22 cellular contexts compared by ENCODE assay signal in genomic region chr1:229487181-229487580, GRCh38. TPM values are rescaled to one million over a fixed set of nuclear protein-coding genes. Genes with fewer than 3 reads are reported as not detected.
DNase-seq lines count a peak whose midpoint lies in the region; ATAC-seq, FAIRE-seq and TF ChIP-seq lines count a peak whose summit lies in the region.
"Had no signal": no experiment of that assay in that cellular context is flagged by ENCODE, and none has a peak within 500 bp of the region (broad histone marks: within the 10 kb centered on the region; RNA-seq: fewer than 3 reads in every experiment).

No MANE protein-coding gene starts in this region.

- H4K20me1 ChIP-seq in K562 (replicated peaks; ENCODE audit: control insufficient read depth, insufficient read depth, low read length): no peaks in the 10 kb centered on the region; the same call in 1 of the 2 replicates

- no peak for DNase-seq in activated CD8-positive, alpha-beta T cell treated with anti-CD3 and anti-CD28 coated beads, Interleukin-2, amount 10 ng/mL, durations not matched to agents 7 days and 5 days
- no peak for DNase-seq in activated CD8-positive, alpha-beta T cell treated with anti-CD3 and anti-CD28 coated beads for 36 hours
- no peak for DNase-seq in K562 (ENCODE audit: extremely low read depth in 1 of 4, low spot score in 3 of 4)
- DNase-seq in activated naive CD4-positive, alpha-beta T cell treated with anti-CD3 and anti-CD28 coated beads, Interleukin-2, amount 50 U/mL, for 16 hours: no peak
- DNase-seq: AML-193; Calu3; CD4-positive, alpha-beta memory T cell; DMS79 treated with DMSO at 0.1 percent for 48 hours; GF-D8; GM23248; IMR-90 had no signal

- H3K4me3 ChIP-seq in HEK293 (ENCODE audit: low read depth, low read length) (no peak overlapping the region), K562 (no peak overlapping the region)
- H3K4me3 ChIP-seq: A549, GM23248, HAP-1 had no signal

- H3K27me3 ChIP-seq in K562 (ENCODE audit: control insufficient read depth in 2 of 2, insufficient read depth in 2 of 2, low read length in 2 of 2): no peaks in the 10 kb centered on the region

- POLR2A ChIA-PET in activated CD8-positive, alpha-beta T cell treated with anti-CD3 and anti-CD28 coated beads, Interleukin-2, amount 10 ng/mL, durations not matched to agents 7 days and 5 days (lab: Charles Lee): no interaction called here
- POLR2A ChIA-PET in activated CD8-positive, alpha-beta T cell treated with anti-CD3 and anti-CD28 coated beads for 36 hours (lab: Charles Lee): interaction anchor here (0.6 kb wide), 1 partner anchor 9 kb away, joined by 3 read pairs; no protein-coding TSS in a partner anchor
- POLR2A ChIA-PET in HEK293 (lab: Yijun Ruan, JAX): interaction anchor here (1.1 kb wide), 1 partner anchor 19 kb away, joined by 3 read pairs; no protein-coding TSS in a partner anchor
- POLR2A ChIA-PET in K562 (lab: Yijun Ruan, JAX): interaction anchor here (0.7 to 1.5 kb wide), 5 partner anchors 10 to 28 kb away, joined by 3 to 6 read pairs (median 3); partner anchors contain the start of gene NUP133

- in situ Hi-C loops in K562 (cut with MboI): no loop called here

- no peaks in the 10 kb centered on the region for H3K9me1 ChIP-seq in K562 (ENCODE audit: control insufficient read depth, insufficient read depth, low read length)

- no peak overlapping the region for H3K4me3 Mint-ChIP-seq in activated CD8-positive, alpha-beta T cell treated with anti-CD3 and anti-CD28 coated beads, Interleukin-2, amount 10 ng/mL, durations not matched to agents 7 days and 5 days
- H3K4me3 Mint-ChIP-seq in activated CD8-positive, alpha-beta T cell treated with anti-CD3 and anti-CD28 coated beads for 36 hours: no peak overlapping the region
- no peak overlapping the region for H3K4me3 Mint-ChIP-seq in stimulated activated memory B cell treated with anti-CD40 and anti-IgM and Interleukin-4, amounts not matched to agents 10 μg/mL and 1 μg/mL and 100 μg/mL, for 72 hours
- H3K4me3 Mint-ChIP-seq: CD4-positive, alpha-beta memory T cell had no signal

- H3K4me1 ChIP-seq in HEK293 (ENCODE audit: control insufficient read depth, insufficient read depth, low read length) (no peaks in the 10 kb centered on the region), K562 (replicated peaks in 1 of 2; ENCODE audit: control insufficient read depth in 2 of 2, insufficient read depth in 2 of 2, low read length in 2 of 2) (peaks cover 0 to 2% of the 10 kb centered on the region in 2 experiments; a peak in 1 of 5 replicates)
- H3K4me1 ChIP-seq: A549 had no signal

- no peak overlapping the region for H3K4me2 ChIP-seq in K562 (ENCODE audit: insufficient read depth, low read length)
- H3K4me2 ChIP-seq: A549 had no signal

- H3K27me3 Mint-ChIP-seq in activated CD8-positive, alpha-beta T cell treated with anti-CD3 and anti-CD28 coated beads, Interleukin-2, amount 10 ng/mL, durations not matched to agents 7 days and 5 days (ENCODE audit: low read depth): no peaks in the 10 kb centered on the region
- H3K27me3 Mint-ChIP-seq in activated CD8-positive, alpha-beta T cell treated with anti-CD3 and anti-CD28 coated beads for 36 hours: no peaks in the 10 kb centered on the region
- H3K27me3 Mint-ChIP-seq in stimulated activated memory B cell treated with anti-CD40 and anti-IgM and Interleukin-4, amounts not matched to agents 10 μg/mL and 1 μg/mL and 100 μg/mL, for 72 hours: no peaks in the 10 kb centered on the region
- H3K27me3 Mint-ChIP-seq: CD4-positive, alpha-beta memory T cell had no signal

- H2AFZ ChIP-seq in K562 (ENCODE audit: low read depth, low read length): no peak overlapping the region
- H2AFZ ChIP-seq: GM23248 had no signal

- WGBS in K562 (ENCODE audit: insufficient coverage, low coverage, missing lambda C conversion rate): 90% methylated on average over 1 of the region's 1 CpG

- no peaks in the 10 kb centered on the region for H3K79me2 ChIP-seq in K562 (ENCODE audit: control insufficient read depth, insufficient read depth, low read length)

- no peak for TF ChIP-seq RAD21 in K562 (CRISPR knock-in tag; conservative IDR thresholded peaks at IDR 0.05 in 1 of 2, IDR thresholded peaks at IDR 0.05 in 1 of 2)

- TSS peak; percentile 8 for BruUV-seq in K562 (replicated peaks; lab: Mats Ljungman, UMichigan)

- TF ChIP-seq CTCF in activated CD8-positive, alpha-beta T cell treated with anti-CD3 and anti-CD28 coated beads for 36 hours (IDR thresholded peaks at IDR 0.05): no peak
- TF ChIP-seq CTCF in HEK293 (tag by site-specific recombination; IDR thresholded peaks at IDR 0.05) (no peak), K562 (IDR thresholded peaks at IDR 0.05 in 2 of 3, conservative IDR thresholded peaks at IDR 0.05 in 1 of 3; ENCODE audit: insufficient read depth in 2 of 3, low read depth in 1 of 3, low read length in 3 of 3) (no peak)

- intact Hi-C loops in activated CD8-positive, alpha-beta T cell treated with anti-CD3 and anti-CD28 coated beads for 36 hours (cut with micrococcal nuclease): loop anchor here (10.0 kb wide), 1 partner anchor 232 kb away; no protein-coding TSS in a partner anchor
- intact Hi-C loops in K562 (cut with micrococcal nuclease): no loop called here

- no peak overlapping the region for H3K9ac ChIP-seq in K562 (ENCODE audit: insufficient read depth in 1 of 2, low read depth in 2 of 2, low read length in 2 of 2)
- H3K9ac ChIP-seq: GM23248 had no signal

- no peak for TF ChIP-seq EP300 in K562 (IDR thresholded peaks at IDR 0.05; ENCODE audit: low read length)

- H3K27ac ChIP-seq in HEK293 (ENCODE audit: extremely low read depth, low read depth, low read length) (no peak overlapping the region), K562 (ENCODE audit: extremely low read depth, low read depth, low read length) (no peak overlapping the region)
- H3K27ac ChIP-seq: 22Rv1, A549, C4-2B, GM23248 had no signal

- CTCF ChIA-PET in activated CD8-positive, alpha-beta T cell treated with anti-CD3 and anti-CD28 coated beads, Interleukin-2, amount 10 ng/mL, durations not matched to agents 7 days and 5 days (lab: Charles Lee): interaction anchor here (11.2 kb wide), 1 partner anchor 230 kb away, joined by 164 read pairs; no protein-coding TSS in a partner anchor
- CTCF ChIA-PET in activated CD8-positive, alpha-beta T cell treated with anti-CD3 and anti-CD28 coated beads for 36 hours (lab: Charles Lee): interaction anchor here (0.8 to 1.4 kb wide), 3 partner anchors 228 to 259 kb away, joined by 4 to 7 read pairs (median 4); no protein-coding TSS in a partner anchor
- CTCF ChIA-PET in HEK293 (lab: Yijun Ruan, JAX): interaction anchor here (0.6 to 1.2 kb wide), 2 partner anchors 11 to 46 kb away, joined by 3 read pairs; no protein-coding TSS in a partner anchor
- CTCF ChIA-PET in K562 (lab: Yijun Ruan, JAX; ENCODE audit: low intra/inter-chr PET ratio): no interaction called here

- TF ChIP-seq POLR2A in K562 (conservative IDR thresholded peaks at IDR 0.05): no peak

- ATAC-seq in activated CD8-positive, alpha-beta T cell treated with anti-CD3 and anti-CD28 coated beads, Interleukin-2, amount 10 ng/mL, durations not matched to agents 7 days and 5 days: no peak
- ATAC-seq in activated CD8-positive, alpha-beta T cell treated with anti-CD3 and anti-CD28 coated beads for 36 hours: no peak
- no peak for ATAC-seq in K562
- ATAC-seq in stimulated activated memory B cell treated with anti-CD40 and anti-IgM and Interleukin-4, amounts not matched to agents 10 μg/mL and 1 μg/mL and 100 μg/mL, for 72 hours: no peak
- ATAC-seq in GM18873 (IDR thresholded peaks at IDR 0.05; ENCODE audit: low FRiP score, unreplicated experiment): no peak
- no peak for ATAC-seq in HG02981 (IDR thresholded peaks at IDR 0.05; ENCODE audit: unreplicated experiment)
- ATAC-seq: A549 had no signal

- H3K9me3 Mint-ChIP-seq in activated CD8-positive, alpha-beta T cell treated with anti-CD3 and anti-CD28 coated beads, Interleukin-2, amount 10 ng/mL, durations not matched to agents 7 days and 5 days (ENCODE audit: insufficient read depth): no peaks in the 10 kb centered on the region
- H3K9me3 Mint-ChIP-seq in activated CD8-positive, alpha-beta T cell treated with anti-CD3 and anti-CD28 coated beads for 36 hours: no peaks in the 10 kb centered on the region
- H3K9me3 Mint-ChIP-seq in stimulated activated memory B cell treated with anti-CD40 and anti-IgM and Interleukin-4, amounts not matched to agents 10 μg/mL and 1 μg/mL and 100 μg/mL, for 72 hours: no peaks in the 10 kb centered on the region

- H3K36me3 Mint-ChIP-seq in activated CD8-positive, alpha-beta T cell treated with anti-CD3 and anti-CD28 coated beads, Interleukin-2, amount 10 ng/mL, durations not matched to agents 7 days and 5 days (ENCODE audit: low read depth): peaks cover 55% of the 10 kb centered on the region
- H3K36me3 Mint-ChIP-seq in activated CD8-positive, alpha-beta T cell treated with anti-CD3 and anti-CD28 coated beads for 36 hours (ENCODE audit: low read depth): peaks cover 47% of the 10 kb centered on the region
- peaks cover 66% of the 10 kb centered on the region for H3K36me3 Mint-ChIP-seq in stimulated activated memory B cell treated with anti-CD40 and anti-IgM and Interleukin-4, amounts not matched to agents 10 μg/mL and 1 μg/mL and 100 μg/mL, for 72 hours

- no peaks in the 10 kb centered on the region for H3K4me1 Mint-ChIP-seq in activated CD8-positive, alpha-beta T cell treated with anti-CD3 and anti-CD28 coated beads, Interleukin-2, amount 10 ng/mL, durations not matched to agents 7 days and 5 days (ENCODE audit: low read depth)
- peaks cover 1% of the 10 kb centered on the region for H3K4me1 Mint-ChIP-seq in activated CD8-positive, alpha-beta T cell treated with anti-CD3 and anti-CD28 coated beads for 36 hours (ENCODE audit: low read depth)
- H3K4me1 Mint-ChIP-seq in stimulated activated memory B cell treated with anti-CD40 and anti-IgM and Interleukin-4, amounts not matched to agents 10 μg/mL and 1 μg/mL and 100 μg/mL, for 72 hours: peaks cover 9% of the 10 kb centered on the region

- no peak for FAIRE-seq in K562 (lab: Jason Lieb, UNC)
- FAIRE-seq: A549, GM19239, HTR-8/SVneo had no signal

- H3K27ac Mint-ChIP-seq in activated CD8-positive, alpha-beta T cell treated with anti-CD3 and anti-CD28 coated beads, Interleukin-2, amount 10 ng/mL, durations not matched to agents 7 days and 5 days: peak overlapping the region; percentile 47
- H3K27ac Mint-ChIP-seq in activated CD8-positive, alpha-beta T cell treated with anti-CD3 and anti-CD28 coated beads for 36 hours: no peak overlapping the region
- peak overlapping the region; percentile 75 for H3K27ac Mint-ChIP-seq in stimulated activated memory B cell treated with anti-CD40 and anti-IgM and Interleukin-4, amounts not matched to agents 10 μg/mL and 1 μg/mL and 100 μg/mL, for 72 hours

- H3K9me3 ChIP-seq in HEK293 (ENCODE audit: control insufficient read depth, insufficient read depth, low read depth, low read length) (no peaks in the 10 kb centered on the region), K562 (replicated peaks; ENCODE audit: control insufficient read depth, insufficient read depth, low read depth, low read length) (no peaks in the 10 kb centered on the region)
- H3K9me3 ChIP-seq: A549, HAP-1 had no signal

- peaks cover 91 to 93% of the 10 kb centered on the region in 2 experiments for H3K36me3 ChIP-seq in HEK293 (ENCODE audit: control insufficient read depth in 2 of 2, insufficient read depth in 1 of 2, low read length in 2 of 2)
- peaks cover 88% of the 10 kb centered on the region for H3K36me3 ChIP-seq in K562 (ENCODE audit: control insufficient read depth, insufficient read depth, low read length)

RNA-seq across cellular contexts. Expression of gene NUP133, which starts 21.0 kb away (rescaled TPM):
- 10 to 100 TPM; 46.8 to 49.7 TPM for total RNA-seq in activated CD8-positive, alpha-beta T cell treated with anti-CD3 and anti-CD28 coated beads, Interleukin-2, amount 10 ng/mL, durations not matched to agents 7 days and 5 days
- total RNA-seq in activated CD8-positive, alpha-beta T cell treated with anti-CD3 and anti-CD28 coated beads for 36 hours: 10 to 100 TPM; 58.9 to 59.7 TPM
- total RNA-seq in K562 (2011; cell fraction: chromatin; rRNA removed; ENCODE audit: low replicate concordance): 71.9 and 72.4 TPM in 2 replicates
- total RNA-seq in K562 (2011; cell fraction: nucleolus; rRNA removed): 25.3 and 27.9 TPM in 2 replicates
- total RNA-seq in K562 (2011; cell fraction: nucleoplasm; rRNA removed): 33.4 and 41.5 TPM in 2 replicates
- total RNA-seq in K562 (2014; rRNA removed) (50.6 and 60.9 TPM in 2 replicates), K562 (2014; rRNA removed; fragmentation: Illumina TruSeq; extraction: Trizol) (64.0 and 71.7 TPM in 2 replicates), K562 (2015; rRNA removed; fragmentation: Illumina TruSeq; extraction: Trizol) (58.2 and 61.3 TPM in 2 replicates), K562 (2021) (82.5 and 85.1 TPM in 2 replicates)
- polyA plus RNA-seq in K562 (2011; rRNA removed) (51.5 and 62.2 TPM in 2 replicates), K562 (2014; fragmentation: Illumina TruSeq; extraction: Trizol) (37.6 and 44.1 TPM in 2 replicates), K562 (2014; fragmentation: Nextera tagmentation; extraction: Ambion mirVana) (10 to 100 TPM; 21.7 to 35.0 TPM), K562 (2014; rRNA removed) (53.0 and 61.8 TPM in 2 replicates)
- polyA plus RNA-seq in K562 (2011; cell fraction: cytosol; rRNA removed): 27.8 and 33.4 TPM in 2 replicates
- polyA plus RNA-seq in K562 (2011; cell fraction: nucleus; rRNA removed): 51.1 and 62.9 TPM in 2 replicates
- 28.9 and 30.0 TPM in 2 replicates for polyA plus RNA-seq in K562 (2012)
- 88.6 and 94.0 TPM in 2 replicates for polyA minus RNA-seq in K562 (2011; rRNA and poly(A)+ RNA removed)
- 33.8 and 45.2 TPM in 2 replicates for polyA minus RNA-seq in K562 (2011; cell fraction: cytosol; rRNA and poly(A)+ RNA removed)
- polyA minus RNA-seq in K562 (2011; cell fraction: nucleus; rRNA and poly(A)+ RNA removed): 35.5 and 62.6 TPM in 2 replicates

RNA-seq across cellular contexts. Expression of gene ACTA1, which starts 53.3 kb away (rescaled TPM):
- total RNA-seq in activated CD8-positive, alpha-beta T cell treated with anti-CD3 and anti-CD28 coated beads, Interleukin-2, amount 10 ng/mL, durations not matched to agents 7 days and 5 days: not detected
- not detected for total RNA-seq in activated CD8-positive, alpha-beta T cell treated with anti-CD3 and anti-CD28 coated beads for 36 hours
- not detected in 2 replicates for total RNA-seq in K562 (2011; cell fraction: chromatin; rRNA removed; ENCODE audit: low replicate concordance)
- not detected in 2 replicates for total RNA-seq in K562 (2011; cell fraction: nucleolus; rRNA removed)
- not detected in 2 replicates for total RNA-seq in K562 (2011; cell fraction: nucleoplasm; rRNA removed)
- total RNA-seq in K562 (2014; rRNA removed) (0.36 TPM in 1 of 2 replicates, not detected in the other), K562 (2014; rRNA removed; fragmentation: Illumina TruSeq; extraction: Trizol) (not detected in 2 replicates), K562 (2015; rRNA removed; fragmentation: Illumina TruSeq; extraction: Trizol) (0.15 TPM in 1 of 2 replicates, not detected in the other), K562 (2021) (not detected in 2 replicates)
- polyA plus RNA-seq in K562 (2011; rRNA removed) (0.07 TPM in 1 of 2 replicates, not detected in the other), K562 (2014; fragmentation: Illumina TruSeq; extraction: Trizol) (0.07 TPM in 1 of 2 replicates, not detected in the other), K562 (2014; fragmentation: Nextera tagmentation; extraction: Ambion mirVana) (not detected), K562 (2014; rRNA removed) (not detected in 2 replicates)
- 0.16 TPM in 1 of 2 replicates, not detected in the other for polyA plus RNA-seq in K562 (2011; cell fraction: cytosol; rRNA removed)
- polyA plus RNA-seq in K562 (2011; cell fraction: nucleus; rRNA removed): 0.11 and 0.18 TPM in 2 replicates
- 0.08 and 0.14 TPM in 2 replicates for polyA plus RNA-seq in K562 (2012)
- polyA minus RNA-seq in K562 (2011; rRNA and poly(A)+ RNA removed): not detected in 2 replicates
- polyA minus RNA-seq in K562 (2011; cell fraction: cytosol; rRNA and poly(A)+ RNA removed): not detected in 2 replicates
- polyA minus RNA-seq in K562 (2011; cell fraction: nucleus; rRNA and poly(A)+ RNA removed): not detected in 2 replicates
- total RNA-seq: H4, IMR-90 had no signal
- polyA plus RNA-seq: CD4-positive, alpha-beta memory T cell; GM23248; IMR-90 had no signal
